Comparison of ENCODE assay signal across 18 cellular contexts in genomic region chr15:98876461-98877369, GRCh38.
DNase-seq lines count a peak whose midpoint lies in the region; ATAC-seq, FAIRE-seq and TF ChIP-seq lines count a peak whose summit lies in the region.
"Had no signal": no experiment of that assay in that cellular context is flagged by ENCODE, and none has a peak within 500 bp of the region (broad histone marks: within the 10 kb centered on the region; RNA-seq: fewer than 3 reads in every experiment).

No MANE protein-coding gene starts in this region.

- peak overlapping the region; percentile 47 for H3K14ac ChIP-seq in IMR-90 (replicated peaks; ENCODE audit: low read depth, low read length)

- TF ChIP-seq CTCF in IMR-90 (conservative IDR thresholded peaks at IDR 0.05; ENCODE audit: low read depth, low read length): no peak
- TF ChIP-seq CTCF in esophagus muscularis mucosa (IDR thresholded peaks at IDR 0.05): no peak
- no peak for TF ChIP-seq CTCF in osteocyte (IDR thresholded peaks at IDR 0.05)

- peak overlapping the region; percentile 67 for H4K91ac ChIP-seq in IMR-90 (ENCODE audit: insufficient read depth, low read depth, low read length)

- H3K36me3 Mint-ChIP-seq in osteocyte (ENCODE audit: unreplicated experiment): no peaks in the 10 kb centered on the region
- H3K36me3 Mint-ChIP-seq: activated naive CD8-positive, alpha-beta T cell treated with anti-CD3 and anti-CD28 coated beads, Interleukin-2, amount 10 ng/mL, durations not matched to agents 7 days and 5 days; IgD-negative memory B cell had no signal

- no peak for FAIRE-seq in small intestine (lab: Jason Lieb, UNC)
- FAIRE-seq: GM18507, keratinocyte had no signal

- peak overlapping the region; percentile 73 for H2BK5ac ChIP-seq in IMR-90 (ENCODE audit: low read depth, low read length, poor library complexity, severe bottlenecking)

- TF ChIP-seq RAD21 in IMR-90 (IDR thresholded peaks at IDR 0.05; ENCODE audit: low read length): no peak

- peak overlapping the region; percentile 89; the same call in 1 of the 2 replicates for H3K18ac ChIP-seq in IMR-90 (ENCODE audit: low read depth, low read length)

- H3K4me2 ChIP-seq in BLaER1 treated with 17β-estradiol and CSF1 and Interleukin-3, amounts not matched to agents 10 nM and 100 nM: peak overlapping the region; percentile 48 to 91 (median 78); a peak in 18 of 22 replicates
- H3K4me2 ChIP-seq in IMR-90 (ENCODE audit: low read depth, low read length): no peak overlapping the region

- dilution Hi-C loops in IMR-90 (cut with HindIII; ENCODE audit: low sequenced_read_pairs, unreplicated experiment): no loop called here

- no peaks in the 10 kb centered on the region for H3K27me3 ChIP-seq in BLaER1 treated with 17β-estradiol and CSF1 and Interleukin-3, amounts not matched to agents 10 nM and 100 nM
- H3K27me3 ChIP-seq in IMR-90 (ENCODE audit: control insufficient read depth, insufficient read depth, low read length): no peaks in the 10 kb centered on the region
- H3K27me3 ChIP-seq in esophagus muscularis mucosa: no peaks in the 10 kb centered on the region
- H3K27me3 ChIP-seq in MG63: no peaks in the 10 kb centered on the region
- no peaks in the 10 kb centered on the region for H3K27me3 ChIP-seq in small intestine (ENCODE audit: control insufficient read depth in 2 of 2, insufficient read depth in 2 of 2, low read length in 2 of 2)

- H3K4me3 ChIP-seq in BLaER1 treated with 17β-estradiol and CSF1 and Interleukin-3, amounts not matched to agents 10 nM and 100 nM: no peak overlapping the region
- H3K4me3 ChIP-seq in IMR-90 (ENCODE audit: insufficient read depth, low read depth, low read length) (no peak overlapping the region), esophagus muscularis mucosa (no peak overlapping the region), MG63 (no peak overlapping the region), small intestine (ENCODE audit: low read depth in 1 of 2, low read length in 2 of 2) (no peak overlapping the region)

- POLR2A ChIA-PET in IMR-90 (lab: Charles Lee; ENCODE audit: unreplicated experiment): interaction anchor here (0.6 kb wide), 1 partner anchor 1763 kb away, joined by 5 read pairs; no protein-coding TSS in a partner anchor

- peak overlapping the region; percentile 71; the same call in 1 of the 2 replicates for H2AK5ac ChIP-seq in IMR-90 (ENCODE audit: low read depth, low read length)

- H2BK15ac ChIP-seq in IMR-90 (ENCODE audit: low read depth, low read length): peak overlapping the region; percentile 48

- CTCF ChIA-PET in IMR-90 (lab: Yijun Ruan, JAX): interaction anchor here (0.6 to 1.4 kb wide), 3 partner anchors 15 to 28 kb away, joined by 3 to 5 read pairs (median 3); no protein-coding TSS in a partner anchor

- DNase-seq in IMR-90 (peak; percentile 49), esophagus muscularis mucosa (ENCODE audit: extremely low spot score) (no peak), osteocyte (ENCODE audit: extremely low spot score, unreplicated experiment) (no peak), MG63 (no peak), left colon (no peak), small intestine (no peak)
- no peak for DNase-seq in activated CD8-positive, alpha-beta memory T cell treated with anti-CD3 and anti-CD28 coated beads for 24 hours
- DNase-seq: activated CD4-positive, alpha-beta T cell treated with anti-CD3 and anti-CD28 coated beads, Interleukin-2, amount 10 ng/mL, durations not matched to agents 7 days and 5 days; activated naive CD8-positive, alpha-beta T cell treated with anti-CD3 and anti-CD28 coated beads, Interleukin-2, amount 10 ng/mL, durations not matched to agents 7 days and 5 days; cerebellar nuclear complex; head of caudate nucleus; midbrain; NCI-H1092; SIG-M5 had no signal

- H3K4me1 ChIP-seq in BLaER1 treated with 17β-estradiol and CSF1 and Interleukin-3, amounts not matched to agents 10 nM and 100 nM: peaks cover 85 to 99% (median 99%) of the 10 kb centered on the region in 10 experiments
- peaks cover 36% of the 10 kb centered on the region for H3K4me1 ChIP-seq in IMR-90 (ENCODE audit: control insufficient read depth, insufficient read depth, low read length)
- peaks cover 67 to 86% (median 78%) of the 10 kb centered on the region in 4 donors for H3K4me1 ChIP-seq in esophagus muscularis mucosa
- peaks cover 0 to 7% of the 10 kb centered on the region in 2 donors for H3K4me1 ChIP-seq in small intestine (ENCODE audit: control insufficient read depth in 2 of 2, insufficient read depth in 1 of 2, low read depth in 1 of 2, low read length in 1 of 2)

- no peak overlapping the region for H3K9ac ChIP-seq in BLaER1 treated with 17β-estradiol and CSF1 and Interleukin-3, amounts not matched to agents 10 nM and 100 nM
- H3K9ac ChIP-seq in IMR-90 (ENCODE audit: low read depth, low read length): no peak overlapping the region; the same call in 1 of the 2 replicates

- H3K9me3 ChIP-seq in BLaER1 treated with 17β-estradiol and CSF1 and Interleukin-3, amounts not matched to agents 10 nM and 100 nM (replicated peaks in 1 of 11): 0 out of 22 replicates have a peak, but pooled peaks cover 0 to under 1% (median 0%) of the 10 kb centered on the region in 11 experiments
- no peaks in the 10 kb centered on the region for H3K9me3 ChIP-seq in IMR-90 (ENCODE audit: control insufficient read depth, insufficient read depth, low read length)
- no peaks in the 10 kb centered on the region for H3K9me3 ChIP-seq in esophagus muscularis mucosa
- H3K9me3 ChIP-seq in MG63: no peaks in the 10 kb centered on the region
- H3K9me3 ChIP-seq in small intestine (ENCODE audit: control insufficient read depth, low read depth): no peaks in the 10 kb centered on the region

- H3K9me1 ChIP-seq in IMR-90 (ENCODE audit: insufficient read depth, low read length): peaks cover 23% of the 10 kb centered on the region

- peaks cover 0 to 5% (median 0%) of the 10 kb centered on the region in 11 experiments; a peak in 4 of 22 replicates for H3K36me3 ChIP-seq in BLaER1 treated with 17β-estradiol and CSF1 and Interleukin-3, amounts not matched to agents 10 nM and 100 nM
- H3K36me3 ChIP-seq in IMR-90 (ENCODE audit: control insufficient read depth, insufficient read depth, low read length): no peaks in the 10 kb centered on the region
- no peaks in the 10 kb centered on the region for H3K36me3 ChIP-seq in esophagus muscularis mucosa
- H3K36me3 ChIP-seq in MG63: no peaks in the 10 kb centered on the region
- no peaks in the 10 kb centered on the region for H3K36me3 ChIP-seq in small intestine (ENCODE audit: control insufficient read depth in 2 of 2, insufficient read depth in 2 of 2, low read length in 2 of 2)

- no peak overlapping the region for H2AK9ac ChIP-seq in IMR-90 (replicated peaks; ENCODE audit: low read depth, low read length, poor library complexity)

- H3K4me1 Mint-ChIP-seq in osteocyte (ENCODE audit: unreplicated experiment): peaks cover 86% of the 10 kb centered on the region

- H2AFZ ChIP-seq in IMR-90 (replicated peaks; ENCODE audit: low read length, poor library complexity): no peak overlapping the region

- peak overlapping the region; percentile 32; the same call in 1 of the 2 replicates for H3K23ac ChIP-seq in IMR-90 (ENCODE audit: low read depth, low read length)

- H3K27ac Mint-ChIP-seq in osteocyte (ENCODE audit: unreplicated experiment): peak overlapping the region; percentile 98
- H3K27ac Mint-ChIP-seq: activated CD4-positive, alpha-beta T cell treated with anti-CD3 and anti-CD28 coated beads, Interleukin-2, amount 10 ng/mL, durations not matched to agents 7 days and 5 days; activated naive CD8-positive, alpha-beta T cell treated with anti-CD3 and anti-CD28 coated beads, Interleukin-2, amount 10 ng/mL, durations not matched to agents 7 days and 5 days; IgD-negative memory B cell had no signal

- H2BK20ac ChIP-seq in IMR-90 (ENCODE audit: low read depth, low read length): peak overlapping the region; percentile 44; the same call in 1 of the 2 replicates

- peaks cover 23 to 100% (median 95%) of the 10 kb centered on the region in 11 experiments; a peak in 18 of 22 replicates for H4K20me1 ChIP-seq in BLaER1 treated with 17β-estradiol and CSF1 and Interleukin-3, amounts not matched to agents 10 nM and 100 nM
- H4K20me1 ChIP-seq in IMR-90 (ENCODE audit: insufficient read depth, low read length): peaks cover 5% of the 10 kb centered on the region; the same call in 1 of the 2 replicates

- no peak for ATAC-seq in IMR-90 (ENCODE audit: low read depth)
- no peak for ATAC-seq in left colon

- in situ Hi-C loops in IMR-90 (cut with MboI; ENCODE audit: low sequenced_read_pairs): no loop called here

- TF ChIP-seq EP300 in esophagus muscularis mucosa (IDR thresholded peaks at IDR 0.05): no peak

- no TSS peak for BruUV-seq in IMR-90 (replicated peaks; lab: Mats Ljungman, UMichigan)

- peak overlapping the region; percentile 48; the same call in 1 of the 2 replicates for H3K4ac ChIP-seq in IMR-90 (ENCODE audit: low read depth, low read length)

- no CpG with 5 or more reads among the region's 5 CpGs for WGBS in IMR-90 (ENCODE audit: extremely low coverage in 2 of 2, insufficient read length in 1 of 2), 2 experiments
- WGBS in esophagus muscularis mucosa: 67% methylated on average over 5 of the region's 5 CpGs
- WGBS in small intestine, 3 donors: 81 to 84% (median 83%) methylated on average over 5 of the region's 5 CpGs

- peak overlapping the region in 1 of 2 experiments; percentile 79; a peak in 2 of 4 replicates for H4K8ac ChIP-seq in IMR-90 (ENCODE audit: low read depth in 2 of 2, low read length in 2 of 2)

- H3K27me3 Mint-ChIP-seq in osteocyte (ENCODE audit: unreplicated experiment): no peaks in the 10 kb centered on the region
- H3K27me3 Mint-ChIP-seq: activated CD4-positive, alpha-beta T cell treated with anti-CD3 and anti-CD28 coated beads, Interleukin-2, amount 10 ng/mL, durations not matched to agents 7 days and 5 days; activated naive CD8-positive, alpha-beta T cell treated with anti-CD3 and anti-CD28 coated beads, Interleukin-2, amount 10 ng/mL, durations not matched to agents 7 days and 5 days had no signal

- no peak overlapping the region for H4K5ac ChIP-seq in IMR-90 (ENCODE audit: low read depth, low read length)

- intact Hi-C loops in IMR-90 (cut with micrococcal nuclease) (loop anchor here (2.0 kb wide), 1 partner anchor 20 kb away; no protein-coding TSS in a partner anchor), esophagus muscularis mucosa (cut with DNase I) (no loop called here), left colon (cut with DNase I, micrococcal nuclease) (no loop called here)

- peak overlapping the region; percentile 32 for H3K56ac ChIP-seq in IMR-90 (ENCODE audit: extremely low read depth, insufficient read depth, low read length)

- peaks cover 28 to 92% of the 10 kb centered on the region in 2 experiments for H3K79me1 ChIP-seq in IMR-90 (ENCODE audit: low read depth in 1 of 2, low read length in 2 of 2)

- peak overlapping the region in 3 of 11 experiments; percentile 4 to 79 (median 30); a peak in 2 of 22 replicates for H3K27ac ChIP-seq in BLaER1 treated with 17β-estradiol and CSF1 and Interleukin-3, amounts not matched to agents 10 nM and 100 nM
- no peak overlapping the region for H3K27ac ChIP-seq in IMR-90 (ENCODE audit: insufficient read depth, low read length)
- H3K27ac ChIP-seq in esophagus muscularis mucosa (replicated peaks in 1 of 4): peak overlapping the region; percentile 70 to 80 (median 73)
- H3K27ac ChIP-seq in small intestine (ENCODE audit: low read depth in 1 of 2, low read length in 1 of 2): no peak overlapping the region

- H3K9me3 Mint-ChIP-seq in osteocyte (ENCODE audit: unreplicated experiment): no peaks in the 10 kb centered on the region
- H3K9me3 Mint-ChIP-seq: activated CD4-positive, alpha-beta T cell treated with anti-CD3 and anti-CD28 coated beads, Interleukin-2, amount 10 ng/mL, durations not matched to agents 7 days and 5 days; activated naive CD8-positive, alpha-beta T cell treated with anti-CD3 and anti-CD28 coated beads, Interleukin-2, amount 10 ng/mL, durations not matched to agents 7 days and 5 days; IgD-negative memory B cell had no signal

- TF ChIP-seq POLR2A in IMR-90 (IDR thresholded peaks at IDR 0.05; ENCODE audit: low read depth, low read length): no peak
- TF ChIP-seq POLR2A in esophagus muscularis mucosa (IDR thresholded peaks at IDR 0.05; ENCODE audit: low read depth): no peak

- H3K4me3 Mint-ChIP-seq in osteocyte (ENCODE audit: unreplicated experiment): no peak overlapping the region
- H3K4me3 Mint-ChIP-seq: activated CD4-positive, alpha-beta T cell treated with anti-CD3 and anti-CD28 coated beads, Interleukin-2, amount 10 ng/mL, durations not matched to agents 7 days and 5 days; activated naive CD8-positive, alpha-beta T cell treated with anti-CD3 and anti-CD28 coated beads, Interleukin-2, amount 10 ng/mL, durations not matched to agents 7 days and 5 days; IgD-negative memory B cell had no signal

- H2BK120ac ChIP-seq in IMR-90 (ENCODE audit: low read depth, low read length): peak overlapping the region; percentile 94

Comparison
In these comparisons a context has a peak if more than half of its experiments do, and no peak if none do; other contexts are left out.
1. H3K27ac ChIP-seq: peak in esophagus muscularis mucosa (4 of 4); none in IMR-90 (single experiment) and small intestine (0 of 2).